In the genomic region with DNA sequence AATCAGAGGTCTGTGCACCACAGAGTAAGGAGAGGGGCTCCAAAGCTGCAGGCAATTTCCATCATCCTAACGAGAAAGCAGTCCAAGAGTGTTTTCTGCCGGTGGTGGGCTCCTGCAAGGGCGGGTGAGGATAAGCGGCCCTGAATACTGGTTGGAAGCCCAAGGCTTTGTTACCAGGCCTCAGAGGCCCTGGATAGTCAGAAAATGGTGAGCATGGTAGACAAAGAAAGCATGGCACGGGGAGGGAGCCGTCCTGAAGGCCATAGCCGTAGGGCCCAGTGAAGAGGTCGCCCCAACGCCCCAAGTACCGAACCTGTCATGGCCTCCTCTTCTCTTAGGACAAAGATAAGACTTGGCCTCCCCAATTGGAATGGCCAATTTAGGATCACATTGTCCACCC, we compare ENCODE assay signal across 6 cellular contexts.
"Had no signal": no experiment of that assay in that cellular context is flagged by ENCODE, and none has a peak within 500 bp of the region (broad histone marks: within the 10 kb centered on the region; RNA-seq: fewer than 3 reads in every experiment).

No MANE protein-coding gene starts in this region.

- H3K4me3 Mint-ChIP-seq: GM23338, H9, HFFc6 had no signal

- H3K4me3 ChIP-seq: GM23338, K562 had no signal

- H3K4me2 ChIP-seq: GM23338 had no signal

- H3K27ac Mint-ChIP-seq: GM23338, H9, HFFc6 had no signal

- H3K4me1 Mint-ChIP-seq: H9 had no signal

- H2AFZ ChIP-seq: GM23338 had no signal

- ATAC-seq: GM23338, K562 had no signal

- DNase-seq: H9, HCEC 1CT, HFFc6, IMR-90 had no signal

- H3K9me3 Mint-ChIP-seq: GM23338, H9, HFFc6 had no signal
